7 cellular contexts compared by ENCODE assay signal in genomic region chr19:2703077-2703437, GRCh38. TPM values are rescaled to one million over a fixed set of nuclear protein-coding genes. Genes with fewer than 3 reads are reported as not detected.
DNase-seq lines count a peak whose midpoint lies in the region; ATAC-seq and TF ChIP-seq lines count a peak whose summit lies in the region.

No MANE protein-coding gene starts in this region.

- TF ChIP-seq CTCF in DOHH2 (IDR thresholded peaks at IDR 0.05; ENCODE audit: low read depth, low read length, poor library complexity, severe bottlenecking): no peak
- no peak for TF ChIP-seq CTCF in RWPE2 (IDR thresholded peaks at IDR 0.05; ENCODE audit: poor library complexity, severe bottlenecking)
- no peak for TF ChIP-seq CTCF in fibroblast of mammary gland (conservative IDR thresholded peaks at IDR 0.05; ENCODE audit: control insufficient read depth, insufficient read depth, low read depth, low read length)

- H3K27ac ChIP-seq in DOHH2 (ENCODE audit: low read depth, low read length): no peak overlapping the region
- no peak overlapping the region for H3K27ac ChIP-seq in RWPE2 (ENCODE audit: poor library complexity, severe bottlenecking)
- H3K27ac ChIP-seq in SJCRH30: no peak overlapping the region

- H3K4me2 ChIP-seq in DOHH2 (ENCODE audit: low read length) (peak overlapping the region; percentile 12; the same call in 1 of the 2 replicates), skeletal muscle satellite cell (ENCODE audit: low read length) (peak overlapping the region; percentile 59)

- DNase-seq in RWPE2 (ENCODE audit: low spot score): no peak
- no peak for DNase-seq in fibroblast of mammary gland (ENCODE audit: low read depth)
- no peak for DNase-seq in central memory CD4-positive, alpha-beta T cell
- no peak for DNase-seq in SJCRH30

- H3K36me3 ChIP-seq in DOHH2 (ENCODE audit: control insufficient read depth, low read length) (peaks cover 25% of the 10 kb centered on the region), RWPE2 (ENCODE audit: low read depth) (no peaks in the 10 kb centered on the region), skeletal muscle satellite cell (ENCODE audit: insufficient read depth, low read length) (no peaks in the 10 kb centered on the region), SJCRH30 (no peaks in the 10 kb centered on the region)

- peaks cover 33% of the 10 kb centered on the region for H3F3A ChIP-seq in DOHH2 (ENCODE audit: control insufficient read depth, insufficient read depth)

- peaks cover 31% of the 10 kb centered on the region for H3K4me1 ChIP-seq in DOHH2 (ENCODE audit: control insufficient read depth, low read length)
- no peaks in the 10 kb centered on the region for H3K4me1 ChIP-seq in RWPE2 (ENCODE audit: insufficient read depth, poor library complexity, severe bottlenecking)
- H3K4me1 ChIP-seq in skeletal muscle satellite cell (ENCODE audit: control insufficient read depth, insufficient read depth, low read length): peaks cover 3% of the 10 kb centered on the region
- no peaks in the 10 kb centered on the region for H3K4me1 ChIP-seq in SJCRH30

- peaks cover 30% of the 10 kb centered on the region for H3K79me2 ChIP-seq in DOHH2 (ENCODE audit: control insufficient read depth, low read length)

- H3K9me3 ChIP-seq in DOHH2 (ENCODE audit: control insufficient read depth, insufficient read depth, low read length) (no peaks in the 10 kb centered on the region), RWPE2 (ENCODE audit: severe bottlenecking) (no peaks in the 10 kb centered on the region), skeletal muscle satellite cell (replicated peaks; ENCODE audit: low read length) (no peaks in the 10 kb centered on the region), SJCRH30 (replicated peaks) (no peaks in the 10 kb centered on the region)

- H4K20me1 ChIP-seq in DOHH2 (ENCODE audit: control insufficient read depth, insufficient read depth, low read depth, low read length): no peaks in the 10 kb centered on the region

- H3K9ac ChIP-seq in skeletal muscle satellite cell (ENCODE audit: low read depth, low read length): no peak overlapping the region

- H3K9me2 ChIP-seq in DOHH2 (replicated peaks; ENCODE audit: control insufficient read depth, low read length): no peaks in the 10 kb centered on the region

- ATAC-seq in RWPE2 (ENCODE audit: low read depth): no peak
- no peak for ATAC-seq in HG03159 (IDR thresholded peaks at IDR 0.05; ENCODE audit: unreplicated experiment)

- 0 out of 2 replicates have a peak overlapping the region, but pooled peaks have one; percentile 8 for H3K4me3 ChIP-seq in DOHH2 (ENCODE audit: low read length)
- H3K4me3 ChIP-seq in RWPE2 (ENCODE audit: severe bottlenecking): peak overlapping the region; percentile 42
- peak overlapping the region; percentile 15 for H3K4me3 ChIP-seq in fibroblast of mammary gland (ENCODE audit: control insufficient read depth, low read depth, low read length)
- peak overlapping the region; percentile 46 for H3K4me3 ChIP-seq in skeletal muscle satellite cell (ENCODE audit: low read length)
- H3K4me3 ChIP-seq in SJCRH30: no peak overlapping the region

- H3K27me3 ChIP-seq in DOHH2 (ENCODE audit: control insufficient read depth, low read length) (no peaks in the 10 kb centered on the region), RWPE2 (ENCODE audit: insufficient read depth, poor library complexity, severe bottlenecking) (no peaks in the 10 kb centered on the region), skeletal muscle satellite cell (ENCODE audit: control insufficient read depth, insufficient read depth, low read length) (peaks cover 47% of the 10 kb centered on the region), SJCRH30 (no peaks in the 10 kb centered on the region)

RNA-seq across cellular contexts. Expression of gene GNG7, which starts 0.6 kb away (rescaled TPM):
- 0.25 TPM in 1 of 2 replicates, not detected in the other for total RNA-seq in skeletal muscle satellite cell (2012; rRNA removed)
- not detected in 2 replicates for total RNA-seq in SJCRH30 (2014; rRNA removed; shearing (Covaris generic))

RNA-seq across cellular contexts. Expression of gene DIRAS1, which starts 18.1 kb away (rescaled TPM):
- 1.7 and 2.0 TPM in 2 replicates for total RNA-seq in skeletal muscle satellite cell (2012; rRNA removed)
- total RNA-seq in SJCRH30 (2014; rRNA removed; shearing (Covaris generic)): not detected in 2 replicates

RNA-seq across cellular contexts. Expression of gene SLC39A3, which starts 36.8 kb away (rescaled TPM):
- total RNA-seq in skeletal muscle satellite cell (2012; rRNA removed): 29.4 and 34.3 TPM in 2 replicates
- total RNA-seq in SJCRH30 (2014; rRNA removed; shearing (Covaris generic)): 18.7 and 19.5 TPM in 2 replicates
